ENCODE assay signal across 15 cellular contexts in genomic region chr6:159842035-159842434, GRCh38. TPM values are rescaled to one million over a fixed set of nuclear protein-coding genes. Genes with fewer than 3 reads are reported as not detected.
DNase-seq lines count a peak whose midpoint lies in the region; TF ChIP-seq lines count a peak whose summit lies in the region.
"Had no signal": no experiment of that assay in that cellular context is flagged by ENCODE, and none has a peak within 500 bp of the region (broad histone marks: within the 10 kb centered on the region; RNA-seq: fewer than 3 reads in every experiment).

No MANE protein-coding gene starts in this region.

- H3K4me3 Mint-ChIP-seq in activated CD4-positive, alpha-beta memory T cell treated with anti-CD3 and anti-CD28 coated beads for 36 hours: no peak overlapping the region
- H3K4me3 Mint-ChIP-seq: activated naive CD4-positive, alpha-beta T cell treated with anti-CD3 and anti-CD28 coated beads, Interleukin-2, amount 10 ng/mL, durations not matched to agents 7 days and 5 days; CD8-positive, alpha-beta memory T cell; stimulated activated naive CD8-positive, alpha-beta T cell treated with anti-CD3 and anti-CD28 coated beads, Interleukin-15, Interleukin-2, amounts not matched to agents 100 ng/mL and 50 ng/mL, for 24 hours had no signal

- H3K27me3 ChIP-seq in WERI-Rb-1 (ENCODE audit: insufficient read depth, low read depth, severe bottlenecking) (no peaks in the 10 kb centered on the region), thyroid gland (no peaks in the 10 kb centered on the region)

- H3K27ac ChIP-seq in WERI-Rb-1: no peak overlapping the region
- no peak overlapping the region for H3K27ac ChIP-seq in thyroid gland
- H3K27ac ChIP-seq: epithelial cell of prostate had no signal

- no peak for TF ChIP-seq POLR2A in thyroid gland (IDR thresholded peaks at IDR 0.05)

- DNase-seq in A172 (ENCODE audit: low spot score) (peak; percentile 8), HCEC 1CT (peak; percentile 25), WERI-Rb-1 (no peak), hepatic stellate cell (ENCODE audit: low spot score) (peak; percentile 32), NCI-H226 (no peak), thyroid gland (no peak)
- DNase-seq in activated CD4-positive, alpha-beta memory T cell treated with anti-CD3 and anti-CD28 coated beads for 36 hours: no peak
- DNase-seq in activated CD4-positive, alpha-beta T cell treated with anti-CD3 and anti-CD28 coated beads for 48 hours: no peak
- DNase-seq: activated CD4-positive, alpha-beta T cell treated with anti-CD3 and anti-CD28 coated beads for 1 hour; activated naive CD4-positive, alpha-beta T cell treated with anti-CD3 and anti-CD28 coated beads, Interleukin-2, amount 10 ng/mL, durations not matched to agents 7 days and 5 days; CD8-positive, alpha-beta memory T cell; MM.1S; stimulated activated CD4-positive, alpha-beta T cell treated with anti-CD3 and anti-CD28 coated beads, Interleukin-15, amount 100 ng/mL, for 24 hours had no signal

- POLR2A ChIA-PET in activated CD4-positive, alpha-beta memory T cell treated with anti-CD3 and anti-CD28 coated beads for 36 hours (lab: Charles Lee): no interaction called here

- intact Hi-C loops in activated CD4-positive, alpha-beta memory T cell treated with anti-CD3 and anti-CD28 coated beads for 36 hours (cut with micrococcal nuclease): no loop called here
- intact Hi-C loops in thyroid gland (cut with DNase I): no loop called here

- H3K4me3 ChIP-seq in WERI-Rb-1 (ENCODE audit: low read depth, low read length): no peak overlapping the region
- H3K4me3 ChIP-seq in thyroid gland (replicated peaks in 1 of 3): no peak overlapping the region

- H3K36me3 Mint-ChIP-seq in activated CD4-positive, alpha-beta memory T cell treated with anti-CD3 and anti-CD28 coated beads for 36 hours: no peaks in the 10 kb centered on the region
- H3K36me3 Mint-ChIP-seq: activated naive CD4-positive, alpha-beta T cell treated with anti-CD3 and anti-CD28 coated beads, Interleukin-2, amount 10 ng/mL, durations not matched to agents 7 days and 5 days; CD8-positive, alpha-beta memory T cell had no signal

- CTCF ChIA-PET in activated CD4-positive, alpha-beta memory T cell treated with anti-CD3 and anti-CD28 coated beads for 36 hours (lab: Charles Lee): no interaction called here

- no peaks in the 10 kb centered on the region for H3K4me1 ChIP-seq in thyroid gland

- no peak overlapping the region for H3K27ac Mint-ChIP-seq in activated CD4-positive, alpha-beta memory T cell treated with anti-CD3 and anti-CD28 coated beads for 36 hours
- H3K27ac Mint-ChIP-seq: activated naive CD4-positive, alpha-beta T cell treated with anti-CD3 and anti-CD28 coated beads, Interleukin-2, amount 10 ng/mL, durations not matched to agents 7 days and 5 days; CD8-positive, alpha-beta memory T cell; stimulated activated naive CD8-positive, alpha-beta T cell treated with anti-CD3 and anti-CD28 coated beads, Interleukin-15, Interleukin-2, amounts not matched to agents 100 ng/mL and 50 ng/mL, for 24 hours had no signal

- no peaks in the 10 kb centered on the region for H3K27me3 Mint-ChIP-seq in activated CD4-positive, alpha-beta memory T cell treated with anti-CD3 and anti-CD28 coated beads for 36 hours
- H3K27me3 Mint-ChIP-seq: stimulated activated naive CD8-positive, alpha-beta T cell treated with anti-CD3 and anti-CD28 coated beads, Interleukin-15, Interleukin-2, amounts not matched to agents 100 ng/mL and 50 ng/mL, for 24 hours had no signal

- H3K36me3 ChIP-seq in WERI-Rb-1 (no peaks in the 10 kb centered on the region), thyroid gland (no peaks in the 10 kb centered on the region)

- 0 out of 2 replicates have a peak, but pooled peaks have one; percentile 18 for TF ChIP-seq CTCF in WERI-Rb-1 (IDR thresholded peaks at IDR 0.05; ENCODE audit: low read depth, low read length)
- no peak for TF ChIP-seq CTCF in thyroid gland (IDR thresholded peaks at IDR 0.05)

- no peaks in the 10 kb centered on the region for H3K9me3 Mint-ChIP-seq in activated CD4-positive, alpha-beta memory T cell treated with anti-CD3 and anti-CD28 coated beads for 36 hours
- H3K9me3 Mint-ChIP-seq: activated naive CD4-positive, alpha-beta T cell treated with anti-CD3 and anti-CD28 coated beads, Interleukin-2, amount 10 ng/mL, durations not matched to agents 7 days and 5 days; CD8-positive, alpha-beta memory T cell; stimulated activated naive CD8-positive, alpha-beta T cell treated with anti-CD3 and anti-CD28 coated beads, Interleukin-15, Interleukin-2, amounts not matched to agents 100 ng/mL and 50 ng/mL, for 24 hours had no signal

- H3K4me1 Mint-ChIP-seq in activated CD4-positive, alpha-beta memory T cell treated with anti-CD3 and anti-CD28 coated beads for 36 hours (ENCODE audit: low read depth): no peaks in the 10 kb centered on the region
- H3K4me1 Mint-ChIP-seq: activated naive CD4-positive, alpha-beta T cell treated with anti-CD3 and anti-CD28 coated beads, Interleukin-2, amount 10 ng/mL, durations not matched to agents 7 days and 5 days; CD8-positive, alpha-beta memory T cell had no signal

- 70 to 73% methylated on average over 4 of the region's 4 CpGs for WGBS in thyroid gland, 2 donors

- H3K9me3 ChIP-seq in WERI-Rb-1 (ENCODE audit: severe bottlenecking) (no peaks in the 10 kb centered on the region), thyroid gland (no peaks in the 10 kb centered on the region)

RNA-seq across cellular contexts. Expression of gene PNLDC1, which starts 42.0 kb away (rescaled TPM):
- total RNA-seq in A172 (2014; rRNA removed; shearing (Covaris generic)): not detected in 2 replicates
- total RNA-seq in activated CD4-positive, alpha-beta memory T cell treated with anti-CD3 and anti-CD28 coated beads for 36 hours: under 1 TPM; 0.29 to 0.31 TPM
- 1 to 10 TPM in 1 of 4 donors, not detected in 3; 2.0 TPM for total RNA-seq in thyroid gland

RNA-seq across cellular contexts. Expression of gene MAS1, which starts 48.8 kb away (rescaled TPM):
- not detected in 2 replicates for total RNA-seq in A172 (2014; rRNA removed; shearing (Covaris generic))
- not detected for total RNA-seq in activated CD4-positive, alpha-beta memory T cell treated with anti-CD3 and anti-CD28 coated beads for 36 hours
- total RNA-seq in thyroid gland: not detected
- total RNA-seq: CD8-positive, alpha-beta memory T cell had no signal

RNA-seq across cellular contexts. Expression of gene MRPL18, which starts 51.8 kb away (rescaled TPM):
- 182 and 204 TPM in 2 replicates for total RNA-seq in A172 (2014; rRNA removed; shearing (Covaris generic))
- total RNA-seq in activated CD4-positive, alpha-beta memory T cell treated with anti-CD3 and anti-CD28 coated beads for 36 hours: 10 to 100 TPM; 84.6 to 89.9 TPM
- total RNA-seq in thyroid gland: 10 to 100 TPM; 48.3 to 85.7 (median 54.2) TPM

RNA-seq across cellular contexts. Expression of gene TCP1, which starts 52.6 kb away (rescaled TPM):
- total RNA-seq in A172 (2014; rRNA removed; shearing (Covaris generic)): 396 and 430 TPM in 2 replicates
- total RNA-seq in activated CD4-positive, alpha-beta memory T cell treated with anti-CD3 and anti-CD28 coated beads for 36 hours: 100 to 1,000 TPM; 429 to 438 TPM
- total RNA-seq in thyroid gland: 100 to 1,000 TPM in 3 of 4 donors, 10 to 100 TPM in 1; 93.4 to 139 (median 124) TPM

Comparison
In these comparisons a context has a peak if more than half of its experiments do, and no peak if none do; other contexts are left out.
1. DNase-seq: peak in A172 (single experiment), HCEC 1CT (single experiment) and hepatic stellate cell (single experiment); none in WERI-Rb-1 (single experiment), NCI-H226 (single experiment), activated CD4-positive, alpha-beta memory T cell treated with anti-CD3 and anti-CD28 coated beads for 36 hours (single experiment), activated CD4-positive, alpha-beta T cell treated with anti-CD3 and anti-CD28 coated beads for 48 hours (single experiment) and thyroid gland (0 of 2).